In the genomic region with DNA sequence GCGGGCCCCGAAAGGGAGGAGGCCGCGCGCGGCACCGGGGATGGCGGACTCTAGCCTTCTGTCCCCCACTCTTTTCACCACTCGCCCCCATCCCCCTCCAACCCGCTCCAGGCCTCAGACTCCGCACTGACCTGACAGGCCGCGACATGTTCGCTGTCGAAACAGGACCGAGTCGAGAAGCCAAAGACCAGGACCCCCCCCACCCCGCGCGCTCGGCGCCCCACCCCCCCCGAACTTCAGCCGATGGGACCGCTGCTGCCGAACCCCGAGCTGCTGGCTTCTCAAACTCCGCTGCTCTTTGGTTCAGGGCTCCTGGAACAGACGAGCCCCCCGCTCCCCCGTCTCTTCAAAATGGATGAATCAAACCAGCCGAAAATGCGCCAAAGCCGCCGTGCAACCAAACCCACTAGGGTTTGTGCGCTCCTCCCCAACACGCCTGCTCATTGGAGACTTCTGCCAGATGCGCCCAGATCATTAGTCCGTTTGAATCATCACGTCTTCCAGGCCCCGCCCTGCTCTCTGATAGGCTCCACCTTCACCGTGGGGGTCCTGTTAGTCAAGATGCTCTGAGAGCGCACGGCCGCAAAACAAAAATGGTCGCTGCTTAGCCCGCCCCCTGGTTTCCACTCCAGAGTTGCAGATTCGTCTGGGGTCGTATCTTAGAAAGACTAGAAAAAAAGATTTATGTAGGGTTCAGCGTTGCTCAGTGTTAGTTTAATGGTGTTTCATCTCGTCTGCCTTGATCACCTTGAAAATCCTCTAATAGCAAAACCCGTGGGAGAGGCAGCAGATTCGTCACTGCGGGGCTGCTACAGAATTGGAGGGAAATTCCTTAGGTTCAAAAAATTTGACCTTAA, we compare ENCODE assay signal across 8 cellular contexts.
DNase-seq lines count a peak whose midpoint lies in the region; ATAC-seq, FAIRE-seq and TF ChIP-seq lines count a peak whose summit lies in the region.

A gene with protein sequence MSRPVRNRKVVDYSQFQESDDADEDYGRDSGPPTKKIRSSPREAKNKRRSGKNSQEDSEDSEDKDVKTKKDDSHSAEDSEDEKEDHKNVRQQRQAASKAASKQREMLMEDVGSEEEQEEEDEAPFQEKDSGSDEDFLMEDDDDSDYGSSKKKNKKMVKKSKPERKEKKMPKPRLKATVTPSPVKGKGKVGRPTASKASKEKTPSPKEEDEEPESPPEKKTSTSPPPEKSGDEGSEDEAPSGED (minus strand): TSS at position 357 of the 857 bp plus-strand sequence. CDS start 209 bp downstream, at position 148.

- DNase-seq in AG09319 (ENCODE audit: extremely low read depth, low read depth): peak; percentile 99
- DNase-seq in NCI-H446 treated with DMSO at 0.1 percent for 48 hours (lab: John Stamatoyannopoulos, UW): peak; percentile 100
- DNase-seq in cerebellar cortex (ENCODE audit: low spot score): peak; percentile 99
- DNase-seq in stimulated activated CD4-positive, alpha-beta T cell treated with anti-CD3 and anti-CD28 coated beads, Interleukin-12 subunit alpha, Interleukin-12 subunit beta, amount 100 ng/mL, for 4 hours: peak; percentile 89

- TF ChIP-seq CTCF in AG09319 (IDR thresholded peaks at IDR 0.05; ENCODE audit: low read depth, low read length): peak; percentile 18

- ATAC-seq in GM19035 (IDR thresholded peaks at IDR 0.05; ENCODE audit: unreplicated experiment): peak; percentile 78
- ATAC-seq in HG03354 (IDR thresholded peaks at IDR 0.05; ENCODE audit: poor library complexity, severe bottlenecking, unreplicated experiment): peak; percentile 81
- ATAC-seq in activated CD4-positive, CD25-positive, alpha-beta regulatory T cell treated with anti-CD3 and anti-CD28 coated beads, Interleukin-2, amount 50 U/mL, for 24 hours: peak; percentile 86 to 87

- peak; percentile 97 for FAIRE-seq in islet of Langerhans (lab: Jason Lieb, UNC)

Comparison
In these comparisons a context has a peak if more than half of its experiments do, and no peak if none do; other contexts are left out.
1. Peak in every context shown above with its lines: DNase-seq and ATAC-seq.